Comparison of ENCODE assay signal across 18 cellular contexts in genomic region chr2:166449439-166449838, GRCh38. TPM values are rescaled to one million over a fixed set of nuclear protein-coding genes. Genes with fewer than 3 reads are reported as not detected.
DNase-seq lines count a peak whose midpoint lies in the region; ATAC-seq and TF ChIP-seq lines count a peak whose summit lies in the region.
"Had no signal": no experiment of that assay in that cellular context is flagged by ENCODE, and none has a peak within 500 bp of the region (broad histone marks: within the 10 kb centered on the region; RNA-seq: fewer than 3 reads in every experiment).

No MANE protein-coding gene starts in this region.

- no peak overlapping the region for H3K9ac ChIP-seq in MM.1S (ENCODE audit: low read length)

- no peaks in the 10 kb centered on the region for H3K9me3 ChIP-seq in MM.1S (replicated peaks; ENCODE audit: insufficient read depth, low read length)

- intact Hi-C loops in lower leg skin (cut with DNase I; ENCODE audit: low total_unique reads), result no loop called here

- H3K4me2 ChIP-seq in MM.1S (ENCODE audit: low read depth, low read length), result no peak overlapping the region

- no peak overlapping the region for H3K4me3 ChIP-seq in MM.1S (ENCODE audit: low read length)
- H3K4me3 ChIP-seq in lower leg skin (ENCODE audit: low read depth, poor library complexity, severe bottlenecking), result no peak overlapping the region

- DNase-seq in MM.1S (peak; percentile 10), NCI-H2107 (lab: John Stamatoyannopoulos, UW) (no peak), lower leg skin (ENCODE audit: low spot score in 2 of 2) (no peak)
- no peak for DNase-seq in stimulated activated CD4-positive, alpha-beta T cell treated with anti-CD3 and anti-CD28 coated beads, Interleukin-12 subunit alpha, Interleukin-12 subunit beta, amount 100 ng/mL, for 4 hours
- DNase-seq in activated naive CD4-positive, alpha-beta T cell (lab: John Stamatoyannopoulos, UW), result no peak
- DNase-seq: activated CD8-positive, alpha-beta memory T cell treated with anti-CD3 and anti-CD28 coated beads for 24 hours; activated naive CD4-positive, alpha-beta T cell treated with anti-CD3 and anti-CD28 coated beads, Interleukin-2, amount 10 ng/mL, durations not matched to agents 7 days and 5 days; H9; head of caudate nucleus; naive thymus-derived CD4-positive, alpha-beta T cell; NCI-H1105; NCI-H510A treated with DMSO at 0.1 percent for 48 hours; SHP77 treated with DMSO at 0.1 percent for 48 hours; stimulated activated CD4-positive, alpha-beta T cell treated with anti-CD3 and anti-CD28 coated beads, Interleukin-4, amount 100 ng/mL, for 1 hour; stimulated activated naive CD4-positive, alpha-beta T cell had no signal

- no peaks in the 10 kb centered on the region for H3K79me2 ChIP-seq in MM.1S (ENCODE audit: low read length)

- no peaks in the 10 kb centered on the region for H3K9me2 ChIP-seq in MM.1S (replicated peaks; ENCODE audit: insufficient read depth, low read length)

- H2AFZ ChIP-seq in MM.1S (ENCODE audit: low read length), result no peak overlapping the region

- WGBS in lower leg skin, 2 donors, result 53 to 68% methylated on average over 1 of the region's 1 CpG

- ATAC-seq in GM18517 (IDR thresholded peaks at IDR 0.05; ENCODE audit: unreplicated experiment), result peak; percentile 71
- peak; percentile 82 for ATAC-seq in GM21390 (IDR thresholded peaks at IDR 0.05; ENCODE audit: unreplicated experiment)
- ATAC-seq in HG02973 (IDR thresholded peaks at IDR 0.05; ENCODE audit: unreplicated experiment), result peak; percentile 95
- ATAC-seq: naive thymus-derived CD4-positive, alpha-beta T cell had no signal

- no peaks in the 10 kb centered on the region for H3F3A ChIP-seq in MM.1S (ENCODE audit: insufficient read depth, low read length)

- H3K36me3 ChIP-seq in MM.1S (replicated peaks; ENCODE audit: insufficient read depth, low read length), result no peaks in the 10 kb centered on the region

- no peak for TF ChIP-seq CTCF in MM.1S (IDR thresholded peaks at IDR 0.05; ENCODE audit: low read length)
- no peak for TF ChIP-seq CTCF in lower leg skin (IDR thresholded peaks at IDR 0.05)

- no peak for TF ChIP-seq POLR2A in lower leg skin (IDR thresholded peaks at IDR 0.05)

- no peaks in the 10 kb centered on the region for H3K27me3 ChIP-seq in MM.1S (replicated peaks; ENCODE audit: insufficient read depth, low read length)

- no peaks in the 10 kb centered on the region for H3K4me1 ChIP-seq in MM.1S (ENCODE audit: low read length)

- H4K20me1 ChIP-seq in MM.1S (ENCODE audit: insufficient read depth, low read length), result no peaks in the 10 kb centered on the region

- H3K27ac ChIP-seq in MM.1S (ENCODE audit: low read length), result no peak overlapping the region

RNA-seq across cellular contexts. Expression of gene SCN7A, which starts 44.6 kb away (rescaled TPM):
- 1 to 10 TPM; 2.1 to 7.3 (median 3.0) TPM for total RNA-seq in lower leg skin
